9 cellular contexts compared by ENCODE assay signal in the genomic region with DNA sequence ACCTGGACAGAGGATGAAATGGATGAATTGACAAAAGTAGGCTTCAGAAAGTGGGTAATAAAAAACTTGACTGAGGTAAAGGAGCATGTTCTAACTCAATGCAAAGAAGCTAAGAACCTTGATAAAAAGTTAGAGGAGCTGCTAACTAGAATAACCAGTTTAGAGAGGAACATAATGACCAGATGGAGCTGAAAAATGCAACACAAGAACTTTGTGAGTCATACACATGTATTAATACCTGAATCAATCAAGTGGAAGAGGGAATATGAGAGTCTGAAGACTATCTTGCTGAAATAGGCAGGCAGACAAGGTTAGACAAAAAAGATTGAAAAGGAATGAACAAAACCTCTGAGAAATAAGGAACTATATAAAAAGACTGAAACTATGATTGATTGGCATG. TPM values are rescaled to one million over a fixed set of nuclear protein-coding genes. Genes with fewer than 3 reads are reported as not detected.
"Had no signal": no experiment of that assay in that cellular context is flagged by ENCODE, and none has a peak within 500 bp of the region (broad histone marks: within the 10 kb centered on the region; RNA-seq: fewer than 3 reads in every experiment).

No MANE protein-coding gene starts in this region.

- DNase-seq: GDM1, GF-D8 had no signal

- FAIRE-seq: G401.6, GM12878, GM12891, GM12892, GM18507, GM19239 had no signal

- H3K4me3 ChIP-seq: GM12878 had no signal

- ATAC-seq: GM12878 had no signal

RNA-seq across cellular contexts. Expression of a gene that starts 47.9 kb away (rescaled TPM):
- total RNA-seq: G401 had no signal
